Comparison of ENCODE assay signal across 1 cellular context in genomic region chr9:14314929-14315753, GRCh38.
TF ChIP-seq lines count a peak whose summit lies in the region.

No MANE protein-coding gene starts in this region.

TF ChIP-seq in K562, 482 proteins besides CTCF, POLR2A, EP300 and RAD21 (continued from another document):
- TF ChIP-seq ZNF592 (IDR thresholded peaks at IDR 0.05): peak; percentile 67
- no peak for TF ChIP-seq WHSC1 (IDR thresholded peaks at IDR 0.05; ENCODE audit: low read length)
- no peak for TF ChIP-seq FOXA3 (CRISPR knock-in tag; conservative IDR thresholded peaks at IDR 0.05 in 1 of 2, IDR thresholded peaks at IDR 0.05 in 1 of 2)
- peak; percentile 21 for TF ChIP-seq TAF1 (IDR thresholded peaks at IDR 0.05; ENCODE audit: control insufficient read depth, extremely low read depth, insufficient read depth, low read length, severe bottlenecking)
- TF ChIP-seq CCNT2 (IDR thresholded peaks at IDR 0.05; ENCODE audit: borderline replicate concordance, extremely low read depth, insufficient read length, low read depth, low read length): peak; percentile 38
- TF ChIP-seq PCBP2 (IDR thresholded peaks at IDR 0.05; ENCODE audit: low read depth, low read length, poor library complexity, severe bottlenecking): no peak
- no peak for TF ChIP-seq KHSRP (IDR thresholded peaks at IDR 0.05)
- TF ChIP-seq NR4A1 (CRISPR knock-in tag; IDR thresholded peaks at IDR 0.05): no peak
- 0 out of 2 replicates have a peak, but pooled peaks have one; percentile 36 for TF ChIP-seq NR4A1 (tag; IDR thresholded peaks at IDR 0.05)
- TF ChIP-seq DMBX1 (CRISPR knock-in tag; IDR thresholded peaks at IDR 0.05; ENCODE audit: borderline replicate concordance): 0 out of 2 replicates have a peak, but pooled peaks have one; percentile 23
- no peak for TF ChIP-seq ZNF79 (CRISPR knock-in tag; IDR thresholded peaks at IDR 0.05; ENCODE audit: low read depth)
- TF ChIP-seq BHLHE40 (IDR thresholded peaks at IDR 0.05; ENCODE audit: low read length): peak; percentile 30; the same call in 1 of the 2 replicates
- no peak for TF ChIP-seq NFE2L1 (tag; IDR thresholded peaks at IDR 0.05; ENCODE audit: borderline replicate concordance, low read depth)
- TF ChIP-seq MGA (IDR thresholded peaks at IDR 0.05): peak; percentile 47; the same call in 1 of the 2 replicates
- no peak for TF ChIP-seq ZNF639 (CRISPR knock-in tag; conservative IDR thresholded peaks at IDR 0.05 in 1 of 2, IDR thresholded peaks at IDR 0.05 in 1 of 2)
- TF ChIP-seq, protein P1, sequence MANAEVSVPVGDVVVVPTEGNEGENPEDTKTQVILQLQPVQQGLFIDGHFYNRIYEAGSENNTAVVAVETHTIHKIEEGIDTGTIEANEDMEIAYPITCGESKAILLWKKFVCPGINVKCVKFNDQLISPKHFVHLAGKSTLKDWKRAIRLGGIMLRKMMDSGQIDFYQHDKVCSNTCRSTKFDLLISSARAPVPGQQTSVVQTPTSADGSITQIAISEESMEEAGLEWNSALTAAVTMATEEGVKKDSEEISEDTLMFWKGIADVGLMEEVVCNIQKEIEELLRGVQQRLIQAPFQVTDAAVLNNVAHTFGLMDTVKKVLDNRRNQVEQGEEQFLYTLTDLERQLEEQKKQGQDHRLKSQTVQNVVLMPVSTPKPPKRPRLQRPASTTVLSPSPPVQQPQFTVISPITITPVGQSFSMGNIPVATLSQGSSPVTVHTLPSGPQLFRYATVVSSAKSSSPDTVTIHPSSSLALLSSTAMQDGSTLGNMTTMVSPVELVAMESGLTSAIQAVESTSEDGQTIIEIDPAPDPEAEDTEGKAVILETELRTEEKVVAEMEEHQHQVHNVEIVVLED (CRISPR knock-in tag; IDR thresholded peaks at IDR 0.05): no peak
- no peak for TF ChIP-seq XRCC4 (IDR thresholded peaks at IDR 0.05; ENCODE audit: extremely low read depth, insufficient read depth, insufficient read length)
- TF ChIP-seq HDAC6 (IDR thresholded peaks at IDR 0.05; ENCODE audit: low read depth, low read length): no peak
- TF ChIP-seq ZNF766 (CRISPR knock-in tag; conservative IDR thresholded peaks at IDR 0.05): no peak
- no peak for TF ChIP-seq SUPT5H (IDR thresholded peaks at IDR 0.05)
- TF ChIP-seq, protein P2, sequence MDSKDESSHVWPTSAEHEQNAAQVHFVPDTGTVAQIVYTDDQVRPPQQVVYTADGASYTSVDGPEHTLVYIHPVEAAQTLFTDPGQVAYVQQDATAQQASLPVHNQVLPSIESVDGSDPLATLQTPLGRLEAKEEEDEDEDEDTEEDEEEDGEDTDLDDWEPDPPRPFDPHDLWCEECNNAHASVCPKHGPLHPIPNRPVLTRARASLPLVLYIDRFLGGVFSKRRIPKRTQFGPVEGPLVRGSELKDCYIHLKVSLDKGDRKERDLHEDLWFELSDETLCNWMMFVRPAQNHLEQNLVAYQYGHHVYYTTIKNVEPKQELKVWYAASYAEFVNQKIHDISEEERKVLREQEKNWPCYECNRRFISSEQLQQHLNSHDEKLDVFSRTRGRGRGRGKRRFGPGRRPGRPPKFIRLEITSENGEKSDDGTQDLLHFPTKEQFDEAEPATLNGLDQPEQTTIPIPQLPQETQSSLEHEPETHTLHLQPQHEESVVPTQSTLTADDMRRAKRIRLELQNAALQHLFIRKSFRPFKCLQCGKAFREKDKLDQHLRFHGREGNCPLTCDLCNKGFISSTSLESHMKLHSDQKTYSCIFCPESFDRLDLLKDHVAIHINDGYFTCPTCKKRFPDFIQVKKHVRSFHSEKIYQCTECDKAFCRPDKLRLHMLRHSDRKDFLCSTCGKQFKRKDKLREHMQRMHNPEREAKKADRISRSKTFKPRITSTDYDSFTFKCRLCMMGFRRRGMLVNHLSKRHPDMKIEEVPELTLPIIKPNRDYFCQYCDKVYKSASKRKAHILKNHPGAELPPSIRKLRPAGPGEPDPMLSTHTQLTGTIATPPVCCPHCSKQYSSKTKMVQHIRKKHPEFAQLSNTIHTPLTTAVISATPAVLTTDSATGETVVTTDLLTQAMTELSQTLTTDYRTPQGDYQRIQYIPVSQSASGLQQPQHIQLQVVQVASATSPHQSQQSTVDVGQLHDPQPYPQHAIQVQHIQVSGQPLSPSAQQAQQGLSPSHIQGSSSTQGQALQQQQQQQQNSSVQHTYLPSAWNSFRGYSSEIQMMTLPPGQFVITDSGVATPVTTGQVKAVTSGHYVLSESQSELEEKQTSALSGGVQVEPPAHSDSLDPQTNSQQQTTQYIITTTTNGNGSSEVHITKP (IDR thresholded peaks at IDR 0.05; ENCODE audit: partially characterized antibody): no peak
- no peak for TF ChIP-seq ATF1 (CRISPR knock-in tag; IDR thresholded peaks at IDR 0.05)
- no peak for TF ChIP-seq ATF1 (tag; IDR thresholded peaks at IDR 0.05)
- TF ChIP-seq MTA2 (IDR thresholded peaks at IDR 0.05; ENCODE audit: low read depth): no peak
- no peak for TF ChIP-seq ADNP (tag; IDR thresholded peaks at IDR 0.05)
- no peak for TF ChIP-seq SLC30A9 (CRISPR knock-in tag; IDR thresholded peaks at IDR 0.05)
- TF ChIP-seq, protein P3, sequence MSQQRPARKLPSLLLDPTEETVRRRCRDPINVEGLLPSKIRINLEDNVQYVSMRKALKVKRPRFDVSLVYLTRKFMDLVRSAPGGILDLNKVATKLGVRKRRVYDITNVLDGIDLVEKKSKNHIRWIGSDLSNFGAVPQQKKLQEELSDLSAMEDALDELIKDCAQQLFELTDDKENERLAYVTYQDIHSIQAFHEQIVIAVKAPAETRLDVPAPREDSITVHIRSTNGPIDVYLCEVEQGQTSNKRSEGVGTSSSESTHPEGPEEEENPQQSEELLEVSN (IDR thresholded peaks at IDR 0.05; ENCODE audit: borderline replicate concordance in 1 of 2, extremely low read depth in 1 of 2, insufficient read depth in 1 of 2, insufficient read length in 1 of 2, low read depth in 1 of 2, low read length in 1 of 2, poor library complexity in 1 of 2, severe bottlenecking in 1 of 2): peak; percentile 95 to 98
- no peak for TF ChIP-seq ZNF384 (IDR thresholded peaks at IDR 0.05; ENCODE audit: low read depth, low read length)
